Comparison of ENCODE assay signal across 1 cellular context in the genomic region with DNA sequence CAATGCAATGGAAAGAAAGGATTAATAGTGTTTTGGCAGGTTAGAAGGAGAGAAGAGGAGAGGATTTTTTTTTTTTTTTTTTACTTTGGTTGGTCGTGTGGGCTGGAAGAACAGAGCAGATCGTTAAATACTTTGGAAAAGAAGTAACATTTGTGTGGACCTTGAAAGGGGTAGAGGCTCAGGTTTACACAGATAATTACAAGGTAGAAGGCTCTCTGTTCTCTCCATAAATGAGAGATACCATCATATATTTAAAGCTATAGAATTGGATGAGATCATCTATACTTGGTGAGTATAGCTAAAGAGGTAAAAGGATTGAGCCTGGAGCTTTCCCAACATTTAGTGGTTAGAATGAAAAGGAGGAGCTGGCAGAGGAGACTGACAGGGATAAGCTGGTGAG.
TF ChIP-seq lines count a peak whose summit lies in the region.

No MANE protein-coding gene starts in this region.

TF ChIP-seq in IMR-90, 13 proteins besides CTCF, POLR2A, EP300 and RAD21:
- TF ChIP-seq RCOR1 (IDR thresholded peaks at IDR 0.05; ENCODE audit: insufficient replicate concordance, low read length) (no peak), MXI1 (IDR thresholded peaks at IDR 0.05; ENCODE audit: borderline replicate concordance, low read depth, low read length) (no peak), BHLHE40 (IDR thresholded peaks at IDR 0.05; ENCODE audit: low read depth, low read length) (no peak), CHD1 (IDR thresholded peaks at IDR 0.05; ENCODE audit: low read depth, low read length) (no peak), MAZ (IDR thresholded peaks at IDR 0.05; ENCODE audit: borderline replicate concordance, low read depth, low read length) (no peak), MAFK (IDR thresholded peaks at IDR 0.05; ENCODE audit: low read depth, low read length) (no peak), RFX5 (IDR thresholded peaks at IDR 0.05; ENCODE audit: low read depth, low read length) (no peak), CEBPB (IDR thresholded peaks at IDR 0.05; ENCODE audit: low read depth, low read length) (no peak), NFE2L2 (IDR thresholded peaks at IDR 0.05; ENCODE audit: low read depth, low read length) (no peak), FOS (IDR thresholded peaks at IDR 0.05; ENCODE audit: low read depth, low read length) (no peak), SMC3 (IDR thresholded peaks at IDR 0.05; ENCODE audit: low read depth, low read length) (no peak)
- TF ChIP-seq, protein P1, sequence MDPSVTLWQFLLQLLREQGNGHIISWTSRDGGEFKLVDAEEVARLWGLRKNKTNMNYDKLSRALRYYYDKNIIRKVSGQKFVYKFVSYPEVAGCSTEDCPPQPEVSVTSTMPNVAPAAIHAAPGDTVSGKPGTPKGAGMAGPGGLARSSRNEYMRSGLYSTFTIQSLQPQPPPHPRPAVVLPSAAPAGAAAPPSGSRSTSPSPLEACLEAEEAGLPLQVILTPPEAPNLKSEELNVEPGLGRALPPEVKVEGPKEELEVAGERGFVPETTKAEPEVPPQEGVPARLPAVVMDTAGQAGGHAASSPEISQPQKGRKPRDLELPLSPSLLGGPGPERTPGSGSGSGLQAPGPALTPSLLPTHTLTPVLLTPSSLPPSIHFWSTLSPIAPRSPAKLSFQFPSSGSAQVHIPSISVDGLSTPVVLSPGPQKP (IDR thresholded peaks at IDR 0.05; ENCODE audit: borderline replicate concordance, low read depth, low read length): no peak
- TF ChIP-seq, protein P2, sequence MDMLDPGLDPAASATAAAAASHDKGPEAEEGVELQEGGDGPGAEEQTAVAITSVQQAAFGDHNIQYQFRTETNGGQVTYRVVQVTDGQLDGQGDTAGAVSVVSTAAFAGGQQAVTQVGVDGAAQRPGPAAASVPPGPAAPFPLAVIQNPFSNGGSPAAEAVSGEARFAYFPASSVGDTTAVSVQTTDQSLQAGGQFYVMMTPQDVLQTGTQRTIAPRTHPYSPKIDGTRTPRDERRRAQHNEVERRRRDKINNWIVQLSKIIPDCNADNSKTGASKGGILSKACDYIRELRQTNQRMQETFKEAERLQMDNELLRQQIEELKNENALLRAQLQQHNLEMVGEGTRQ (IDR thresholded peaks at IDR 0.05; ENCODE audit: low read depth, low read length): no peak
